In the genomic region with DNA sequence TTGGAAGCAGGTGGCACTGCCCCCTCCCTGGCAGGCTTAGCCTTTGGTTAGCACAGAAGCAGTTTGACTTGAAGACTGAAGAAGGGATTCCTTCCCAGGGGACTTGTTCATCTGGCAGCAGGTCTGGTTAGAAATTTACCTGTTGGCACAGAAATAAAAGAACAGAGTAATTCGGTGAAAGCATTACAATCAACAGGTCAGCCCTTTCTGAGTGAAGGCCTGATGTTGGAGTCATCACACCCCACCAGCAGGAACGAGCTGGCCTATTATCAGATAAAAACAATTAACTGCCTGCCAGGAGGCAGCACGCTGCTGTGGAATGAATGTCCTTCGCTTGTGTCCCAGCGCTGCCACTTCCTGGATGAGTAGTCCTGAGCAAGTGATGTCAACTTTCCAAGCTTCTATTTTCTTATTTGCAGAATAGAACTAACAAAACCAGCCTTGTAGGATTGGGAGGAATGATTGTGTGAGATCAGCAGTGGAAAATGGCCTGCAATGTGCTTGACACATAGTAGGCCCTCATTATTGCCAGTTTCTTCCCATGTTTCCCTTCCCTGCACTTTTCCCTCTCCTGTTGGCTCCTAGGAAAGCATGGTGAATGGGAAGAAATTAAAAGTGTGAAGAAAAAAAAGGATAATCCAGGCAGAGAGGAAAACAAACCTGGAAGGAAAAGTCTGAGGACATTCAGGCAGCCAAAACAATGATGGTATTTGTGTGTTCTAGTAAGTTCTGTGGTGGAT, we compare ENCODE assay signal across 11 cellular contexts. TPM values are rescaled to one million over a fixed set of nuclear protein-coding genes. Genes with fewer than 3 reads are reported as not detected.
A peak's percentile ranks its signal among the peaks of the same experiment; 100 is the strongest.
DNase-seq lines count a peak whose midpoint lies in the region; ATAC-seq and TF ChIP-seq lines count a peak whose summit lies in the region.
"Had no signal": no experiment of that assay in that cellular context is flagged by ENCODE, and none has a peak within 500 bp of the region (broad histone marks: within the 10 kb centered on the region; RNA-seq: fewer than 3 reads in every experiment).

No MANE protein-coding gene starts in this region.

- CTCF ChIA-PET in activated naive CD4-positive, alpha-beta T cell treated with anti-CD3 and anti-CD28 coated beads for 36 hours (lab: Charles Lee): interaction anchor here (0.8 to 13.2 kb wide), 4 partner anchors 15 to 153 kb away, joined by 3 to 232 read pairs (median 3); no protein-coding TSS in a partner anchor

- H3K9me3 ChIP-seq in adrenal gland (replicated peaks in 1 of 3): no peaks in the 10 kb centered on the region

- H3K4me3 ChIP-seq in adrenal gland: no peak overlapping the region

- ATAC-seq in left colon (peak; percentile 81), GM19467 (IDR thresholded peaks at IDR 0.05; ENCODE audit: unreplicated experiment) (no peak), HG02852 (IDR thresholded peaks at IDR 0.05; ENCODE audit: unreplicated experiment) (no peak)
- ATAC-seq: T-cell had no signal

- no peaks in the 10 kb centered on the region for H3K27me3 ChIP-seq in adrenal gland

- no peaks in the 10 kb centered on the region for H3K27me3 Mint-ChIP-seq in activated naive CD4-positive, alpha-beta T cell treated with anti-CD3 and anti-CD28 coated beads for 36 hours (ENCODE audit: low read depth)

- no peak overlapping the region for H3K27ac Mint-ChIP-seq in activated naive CD4-positive, alpha-beta T cell treated with anti-CD3 and anti-CD28 coated beads for 36 hours
- H3K27ac Mint-ChIP-seq: H9, T-cell had no signal

- TF ChIP-seq CTCF in adrenal gland (IDR thresholded peaks at IDR 0.05): no peak

- H3K9me3 Mint-ChIP-seq in activated naive CD4-positive, alpha-beta T cell treated with anti-CD3 and anti-CD28 coated beads for 36 hours: no peaks in the 10 kb centered on the region
- H3K9me3 Mint-ChIP-seq: H9, T-cell had no signal

- H3K36me3 ChIP-seq in adrenal gland (replicated peaks in 1 of 2): no peaks in the 10 kb centered on the region

- no peak overlapping the region for H3K4me3 Mint-ChIP-seq in activated naive CD4-positive, alpha-beta T cell treated with anti-CD3 and anti-CD28 coated beads for 36 hours
- H3K4me3 Mint-ChIP-seq: H9, T-cell had no signal

- peaks cover 0 to 6% of the 10 kb centered on the region in 2 donors for H3K4me1 ChIP-seq in adrenal gland (replicated peaks in 1 of 2)

- H3K27ac ChIP-seq in adrenal gland: peak overlapping the region in 3 of 5 donors; percentile 24 to 72 (median 63)

- TF ChIP-seq POLR2A in adrenal gland (IDR thresholded peaks at IDR 0.05): peak in 1 of 2 donors; percentile 18

- WGBS in adrenal gland, 4 donors: 26 to 45% (median 32%) methylated on average over 5 of the region's 5 CpGs

- peaks cover under 1% of the 10 kb centered on the region for H3K4me1 Mint-ChIP-seq in activated naive CD4-positive, alpha-beta T cell treated with anti-CD3 and anti-CD28 coated beads for 36 hours (ENCODE audit: low read depth)

- intact Hi-C loops in adrenal gland (cut with DNase I): no loop called here
- intact Hi-C loops in left colon (cut with DNase I, micrococcal nuclease): no loop called here
- intact Hi-C loops in activated naive CD4-positive, alpha-beta T cell treated with anti-CD3 and anti-CD28 coated beads for 36 hours (cut with micrococcal nuclease): loop anchor here (10.0 kb wide), 2 partner anchors 328 to 578 kb away; no protein-coding TSS in a partner anchor

- peak; percentile 64 for DNase-seq in COR-L47 (lab: John Stamatoyannopoulos, UW)
- DNase-seq in HT1080 (ENCODE audit: low read depth): peak; percentile 70
- peak; percentile 61 to 89 (median 87) for DNase-seq in adrenal gland
- peak; percentile 36 to 42 for DNase-seq in left colon
- no peak for DNase-seq in globus pallidus (ENCODE audit: low spot score)
- DNase-seq in activated naive CD4-positive, alpha-beta T cell treated with anti-CD3 and anti-CD28 coated beads for 36 hours: no peak
- DNase-seq: effector CD4-positive, alpha-beta T cell; H9; T-cell had no signal

- no peaks in the 10 kb centered on the region for H3K36me3 Mint-ChIP-seq in activated naive CD4-positive, alpha-beta T cell treated with anti-CD3 and anti-CD28 coated beads for 36 hours (ENCODE audit: low read depth)
- H3K36me3 Mint-ChIP-seq: T-cell had no signal

RNA-seq across cellular contexts. Expression of a gene that starts 29.0 kb away (rescaled TPM):
- total RNA-seq in HT1080 (2014; rRNA removed; shearing (Covaris generic)): 1.7 and 3.0 TPM in 2 replicates
- 3.3 and 9.8 TPM in 2 replicates for polyA plus RNA-seq in HT1080 (2015; cell fraction: cytosol; rRNA removed)
- 1.0 and 2.3 TPM in 2 replicates for polyA plus RNA-seq in HT1080 (2015; cell fraction: nucleus; rRNA removed)
- total RNA-seq in adrenal gland (10 to 100 TPM; 20.6 to 79.5 (median 31.3) TPM), left colon (10 to 100 TPM; 43.6 to 45.5 TPM)
- 10 to 100 TPM; 13.4 to 60.0 (median 16.9) TPM for polyA plus RNA-seq in adrenal gland
- 1 to 10 TPM; 1.0 to 1.5 TPM for total RNA-seq in activated naive CD4-positive, alpha-beta T cell treated with anti-CD3 and anti-CD28 coated beads for 36 hours

RNA-seq across cellular contexts. Expression of a gene that starts 41.2 kb away (rescaled TPM):
- 12.8 and 15.4 TPM in 2 replicates for total RNA-seq in HT1080 (2014; rRNA removed; shearing (Covaris generic))
- 16.2 and 17.3 TPM in 2 replicates for polyA plus RNA-seq in HT1080 (2015; cell fraction: cytosol; rRNA removed)
- 14.7 and 15.2 TPM in 2 replicates for polyA plus RNA-seq in HT1080 (2015; cell fraction: nucleus; rRNA removed)
- 10 to 100 TPM; 25.7 to 42.3 (median 32.1) TPM for total RNA-seq in adrenal gland
- 10 to 100 TPM; 35.1 to 58.5 (median 44.6) TPM for polyA plus RNA-seq in adrenal gland
- 10 to 100 TPM; 57.9 to 59.7 TPM for total RNA-seq in left colon
- total RNA-seq in activated naive CD4-positive, alpha-beta T cell treated with anti-CD3 and anti-CD28 coated beads for 36 hours: 10 to 100 TPM; 25.3 to 27.3 TPM

Comparison
In these comparisons a context has a peak if more than half of its experiments do, and no peak if none do; other contexts are left out.
1. DNase-seq: peak in COR-L47 (single experiment), HT1080 (single experiment), adrenal gland (7 of 7) and left colon (2 of 2); none in globus pallidus (single experiment) and activated naive CD4-positive, alpha-beta T cell treated with anti-CD3 and anti-CD28 coated beads for 36 hours (single experiment).